Comparison of ENCODE assay signal across 11 cellular contexts in genomic region chr20:41072919-41073318, GRCh38. TPM values are rescaled to one million over a fixed set of nuclear protein-coding genes. Genes with fewer than 3 reads are reported as not detected.
DNase-seq lines count a peak whose midpoint lies in the region; ATAC-seq, FAIRE-seq and TF ChIP-seq lines count a peak whose summit lies in the region.
"Had no signal": no experiment of that assay in that cellular context is flagged by ENCODE, and none has a peak within 500 bp of the region (broad histone marks: within the 10 kb centered on the region; RNA-seq: fewer than 3 reads in every experiment).

No MANE protein-coding gene starts in this region.

- H3K9me3 Mint-ChIP-seq in activated naive CD4-positive, alpha-beta T cell treated with anti-CD3 and anti-CD28 coated beads, Interleukin-2, amount 50 U/mL, for 24 hours: no peaks in the 10 kb centered on the region
- no peaks in the 10 kb centered on the region for H3K9me3 Mint-ChIP-seq in activated T-helper 2 cell treated with anti-CD3 and anti-CD28 coated beads, Interferon-gamma antibody, Interleukin-2, Interleukin-4, amounts not matched to agents 10 μg/mL and 5 μg/mL and 100 μg/mL, durations not matched to agents 14 hours and 24 hours and 36 hours
- H3K9me3 Mint-ChIP-seq in type B pancreatic cell: no peaks in the 10 kb centered on the region

- peak overlapping the region; percentile 33 to 71 for H3K27ac ChIP-seq in kidney (ENCODE audit: low read depth in 2 of 2, low read length in 2 of 2)

- H3K4me3 ChIP-seq in kidney (ENCODE audit: low read length in 2 of 2): no peak overlapping the region

- FAIRE-seq in kidney (lab: Jason Lieb, UNC): no peak
- FAIRE-seq: small intestine had no signal

- H3K4me1 Mint-ChIP-seq in activated naive CD4-positive, alpha-beta T cell treated with anti-CD3 and anti-CD28 coated beads, Interleukin-2, amount 50 U/mL, for 24 hours: peaks cover 86% of the 10 kb centered on the region
- peaks cover 67% of the 10 kb centered on the region for H3K4me1 Mint-ChIP-seq in activated T-helper 2 cell treated with anti-CD3 and anti-CD28 coated beads, Interferon-gamma antibody, Interleukin-2, Interleukin-4, amounts not matched to agents 10 μg/mL and 5 μg/mL and 100 μg/mL, durations not matched to agents 14 hours and 24 hours and 36 hours (ENCODE audit: low read depth)
- H3K4me1 Mint-ChIP-seq in type B pancreatic cell (ENCODE audit: unreplicated experiment): peaks cover 63% of the 10 kb centered on the region

- peak overlapping the region; percentile 25 for H3K27ac Mint-ChIP-seq in activated naive CD4-positive, alpha-beta T cell treated with anti-CD3 and anti-CD28 coated beads, Interleukin-2, amount 50 U/mL, for 24 hours
- H3K27ac Mint-ChIP-seq in activated T-helper 2 cell treated with anti-CD3 and anti-CD28 coated beads, Interferon-gamma antibody, Interleukin-2, Interleukin-4, amounts not matched to agents 10 μg/mL and 5 μg/mL and 100 μg/mL, durations not matched to agents 14 hours and 24 hours and 36 hours: peak overlapping the region; percentile 78
- H3K27ac Mint-ChIP-seq in type B pancreatic cell: peak overlapping the region; percentile 9

- peak overlapping the region; percentile 16 for H3K4me3 Mint-ChIP-seq in activated naive CD4-positive, alpha-beta T cell treated with anti-CD3 and anti-CD28 coated beads, Interleukin-2, amount 50 U/mL, for 24 hours
- H3K4me3 Mint-ChIP-seq in activated T-helper 2 cell treated with anti-CD3 and anti-CD28 coated beads, Interferon-gamma antibody, Interleukin-2, Interleukin-4, amounts not matched to agents 10 μg/mL and 5 μg/mL and 100 μg/mL, durations not matched to agents 14 hours and 24 hours and 36 hours (ENCODE audit: low read depth): no peak overlapping the region
- H3K4me3 Mint-ChIP-seq in type B pancreatic cell: no peak overlapping the region

- H3K36me3 Mint-ChIP-seq in activated naive CD4-positive, alpha-beta T cell treated with anti-CD3 and anti-CD28 coated beads, Interleukin-2, amount 50 U/mL, for 24 hours: peaks cover 22% of the 10 kb centered on the region
- peaks cover 59% of the 10 kb centered on the region for H3K36me3 Mint-ChIP-seq in activated T-helper 2 cell treated with anti-CD3 and anti-CD28 coated beads, Interferon-gamma antibody, Interleukin-2, Interleukin-4, amounts not matched to agents 10 μg/mL and 5 μg/mL and 100 μg/mL, durations not matched to agents 14 hours and 24 hours and 36 hours (ENCODE audit: low read depth)
- peaks cover 30% of the 10 kb centered on the region for H3K36me3 Mint-ChIP-seq in type B pancreatic cell

- H3K27me3 Mint-ChIP-seq in activated naive CD4-positive, alpha-beta T cell treated with anti-CD3 and anti-CD28 coated beads, Interleukin-2, amount 50 U/mL, for 24 hours: no peaks in the 10 kb centered on the region
- no peaks in the 10 kb centered on the region for H3K27me3 Mint-ChIP-seq in activated T-helper 2 cell treated with anti-CD3 and anti-CD28 coated beads, Interferon-gamma antibody, Interleukin-2, Interleukin-4, amounts not matched to agents 10 μg/mL and 5 μg/mL and 100 μg/mL, durations not matched to agents 14 hours and 24 hours and 36 hours (ENCODE audit: low read depth)
- no peaks in the 10 kb centered on the region for H3K27me3 Mint-ChIP-seq in type B pancreatic cell

- TF ChIP-seq CTCF in kidney (IDR thresholded peaks at IDR 0.05; ENCODE audit: borderline replicate concordance, extremely low read depth, insufficient read depth) (no peak), type B pancreatic cell (conservative IDR thresholded peaks at IDR 0.05) (no peak)

- no peaks in the 10 kb centered on the region for H3K9me3 ChIP-seq in kidney (ENCODE audit: control insufficient read depth in 1 of 2, low read length in 2 of 2)

- intact Hi-C loops in activated T-helper 2 cell treated with anti-CD3 and anti-CD28 coated beads, Interferon-gamma antibody, Interleukin-2, Interleukin-4, amounts not matched to agents 10 μg/mL and 5 μg/mL and 100 μg/mL, durations not matched to agents 14 hours and 24 hours and 36 hours (cut with micrococcal nuclease): loop anchor here (2.0 kb wide), 1 partner anchor 34 kb away; no protein-coding TSS in a partner anchor
- intact Hi-C loops in kidney (cut with DNase I): no loop called here

- H3K9ac ChIP-seq in kidney (ENCODE audit: low read length in 2 of 2): no peak overlapping the region

- no peaks in the 10 kb centered on the region for H3K36me3 ChIP-seq in kidney (ENCODE audit: control insufficient read depth in 1 of 2, insufficient read depth in 2 of 2, low read length in 2 of 2)

- no peak for ATAC-seq in HG02678 (IDR thresholded peaks at IDR 0.05; ENCODE audit: unreplicated experiment)

- no peak for DNase-seq in activated naive CD4-positive, alpha-beta T cell (lab: John Stamatoyannopoulos, UW)
- no peak for DNase-seq in activated T-helper 2 cell treated with anti-CD3 and anti-CD28 coated beads, Interferon-gamma antibody, Interleukin-2, Interleukin-4, amounts not matched to agents 10 μg/mL and 5 μg/mL and 100 μg/mL, durations not matched to agents 14 hours and 24 hours and 36 hours (ENCODE audit: low spot score)
- DNase-seq in kidney (no peak), type B pancreatic cell (ENCODE audit: extremely low spot score, unreplicated experiment) (no peak), NCI-H128 (lab: John Stamatoyannopoulos, UW; ENCODE audit: unreplicated experiment) (no peak), islet precursor cell (no peak)
- DNase-seq: activated gamma-delta T cell, NCI-H345, small intestine had no signal

- peaks cover 12 to 26% of the 10 kb centered on the region in 2 donors for H3K4me1 ChIP-seq in kidney (ENCODE audit: control insufficient read depth in 1 of 2, insufficient read depth in 1 of 2, low read depth in 1 of 2, low read length in 2 of 2)

RNA-seq across cellular contexts. Expression of gene TOP1, which starts 44.3 kb away (rescaled TPM):
- total RNA-seq in activated T-helper 2 cell treated with anti-CD3 and anti-CD28 coated beads, Interferon-gamma antibody, Interleukin-2, Interleukin-4, amounts not matched to agents 10 μg/mL and 5 μg/mL and 100 μg/mL, durations not matched to agents 14 hours and 24 hours and 36 hours: 116 and 118 TPM in 2 replicates
- total RNA-seq in kidney (49.9 TPM), type B pancreatic cell (ENCODE audit: low replicate concordance) (72.5 and 84.6 TPM in 2 replicates)
- 23.4 TPM for polyA plus RNA-seq in kidney (ENCODE audit: insufficient read depth, low read depth, low replicate concordance)

Comparison
In these comparisons a context has a peak if more than half of its experiments do, and no peak if none do; other contexts are left out.
1. H3K27ac Mint-ChIP-seq: peak in every context shown above with its lines; median percentile 78 in activated T-helper 2 cell treated with anti-CD3 and anti-CD28 coated beads, Interferon-gamma antibody, Interleukin-2, Interleukin-4, amounts not matched to agents 10 μg/mL and 5 μg/mL and 100 μg/mL, durations not matched to agents 14 hours and 24 hours and 36 hours; 25 in activated naive CD4-positive, alpha-beta T cell treated with anti-CD3 and anti-CD28 coated beads, Interleukin-2, amount 50 U/mL, for 24 hours; 9 in type B pancreatic cell.